8 cellular contexts compared by ENCODE assay signal in genomic region chr17:10156579-10157488, GRCh38. TPM values are rescaled to one million over a fixed set of nuclear protein-coding genes. Genes with fewer than 3 reads are reported as not detected.
DNase-seq lines count a peak whose midpoint lies in the region; ATAC-seq, FAIRE-seq and TF ChIP-seq lines count a peak whose summit lies in the region.

No MANE protein-coding gene starts in this region.

- H3K4me2 ChIP-seq in HepG2 (ENCODE audit: low read depth, low read length): no peak overlapping the region

- in situ Hi-C loops in HepG2 (cut with HindIII; ENCODE audit: extremely low pct_ligation_motif_present, low pct_unique_long_range_greater_than_20kb): no loop called here

- CTCF ChIA-PET in HepG2 (lab: Yijun Ruan, JAX; ENCODE audit: low intra/inter-chr PET ratio, low total read pairs): no interaction called here

- TF ChIP-seq RAD21 in liver (IDR thresholded peaks at IDR 0.05): no peak
- no peak for TF ChIP-seq RAD21 in HepG2 (CRISPR knock-in tag; IDR thresholded peaks at IDR 0.05)

- H3K4me1 ChIP-seq in liver (ENCODE audit: control insufficient read depth in 4 of 4, insufficient read depth in 4 of 4, low read length in 3 of 4) (peaks cover 0 to 1% (median 0%) of the 10 kb centered on the region in 4 donors), HepG2 (ENCODE audit: insufficient read depth, low read length) (no peaks in the 10 kb centered on the region), sigmoid colon (no peaks in the 10 kb centered on the region)

- H3K27ac ChIP-seq in liver (ENCODE audit: low read depth in 1 of 2, low read length in 2 of 2) (peak overlapping the region; percentile 28 to 33), HepG2 (ENCODE audit: extremely low read length, insufficient read depth, low read length) (no peak overlapping the region), dorsolateral prefrontal cortex (peak overlapping the region in 51 of 59 donors; percentile 8 to 83 (median 61)), sigmoid colon (peak overlapping the region; percentile 43 to 62 (median 49))

- no peaks in the 10 kb centered on the region for H4K20me1 ChIP-seq in HepG2 (ENCODE audit: insufficient read depth, low read length)

- ATAC-seq in HepG2: no peak
- peak; percentile 73 for ATAC-seq in HG03378 (IDR thresholded peaks at IDR 0.05; ENCODE audit: unreplicated experiment)

- no peak for FAIRE-seq in HepG2 (lab: Jason Lieb, UNC)

- POLR2A ChIA-PET in HepG2 (lab: Yijun Ruan, JAX): no interaction called here

- H3K79me2 ChIP-seq in HepG2 (ENCODE audit: insufficient read depth, low read length): no peaks in the 10 kb centered on the region

- H3K9me3 ChIP-seq in liver (ENCODE audit: control insufficient read depth in 4 of 4, low read length in 3 of 4) (peaks cover 0 to 2% (median 0%) of the 10 kb centered on the region in 4 donors), HepG2 (ENCODE audit: low read length) (no peaks in the 10 kb centered on the region), sigmoid colon (no peaks in the 10 kb centered on the region)

- no TSS peak for BruUV-seq in HepG2 (replicated peaks; lab: Mats Ljungman, UMichigan)

- TF ChIP-seq CTCF in liver (IDR thresholded peaks at IDR 0.05; ENCODE audit: low read depth, low read length, missing input control): no peak
- TF ChIP-seq CTCF in HepG2 (CRISPR knock-in tag; IDR thresholded peaks at IDR 0.05): no peak
- TF ChIP-seq CTCF in dorsolateral prefrontal cortex (IDR thresholded peaks at IDR 0.05 in 54 of 56, conservative IDR thresholded peaks at IDR 0.05 in 2 of 56; ENCODE audit: low read depth in 1 of 56, partially characterized antibody in 56 of 56): no peak
- TF ChIP-seq CTCF in sigmoid colon (IDR thresholded peaks at IDR 0.05): no peak

- DNase-seq in HepG2 (ENCODE audit: low spot score) (no peak), dorsolateral prefrontal cortex (peak in 5 of 10 donors; percentile 12 to 42 (median 39)), sigmoid colon (peak; percentile 77), DMS53 treated with DMSO at 0.1 percent for 48 hours (lab: John Stamatoyannopoulos, UW; ENCODE audit: unreplicated experiment) (no peak), HUDEP-2 (lab: John Stamatoyannopoulos, UW; ENCODE audit: unreplicated experiment in 76 of 76) (no peak), AG08396 (ENCODE audit: low spot score) (no peak)

- H2AFZ ChIP-seq in HepG2 (ENCODE audit: low read length): no peak overlapping the region

- intact Hi-C loops in HepG2 (cut with micrococcal nuclease; ENCODE audit: unreplicated experiment) (no loop called here), dorsolateral prefrontal cortex (cut with DNase I) (no loop called here), sigmoid colon (cut with DNase I) (no loop called here)

- TF ChIP-seq EP300 in HepG2 (IDR thresholded peaks at IDR 0.05; ENCODE audit: low read depth in 2 of 2, low read length in 2 of 2) (no peak), HepG2 (CRISPR knock-in tag; IDR thresholded peaks at IDR 0.05; ENCODE audit: borderline replicate concordance) (no peak), sigmoid colon (IDR thresholded peaks at IDR 0.05) (no peak)

- no peaks in the 10 kb centered on the region for H3K27me3 ChIP-seq in liver (ENCODE audit: control insufficient read depth in 4 of 4, insufficient read depth in 4 of 4, low read length in 3 of 4)
- peaks cover 0 to 28% of the 10 kb centered on the region in 2 experiments; a peak in 2 of 5 replicates for H3K27me3 ChIP-seq in HepG2 (ENCODE audit: control insufficient read depth in 1 of 2, insufficient read depth in 2 of 2, low read length in 2 of 2)
- no peaks in the 10 kb centered on the region for H3K27me3 ChIP-seq in dorsolateral prefrontal cortex
- no peaks in the 10 kb centered on the region for H3K27me3 ChIP-seq in sigmoid colon

- H3K36me3 ChIP-seq in liver (ENCODE audit: control insufficient read depth in 4 of 4, insufficient read depth in 3 of 4, low read depth in 1 of 4, low read length in 3 of 4) (no peaks in the 10 kb centered on the region), HepG2 (replicated peaks in 1 of 2; ENCODE audit: control insufficient read depth in 1 of 2, insufficient read depth in 2 of 2, low read length in 2 of 2) (no peaks in the 10 kb centered on the region), sigmoid colon (no peaks in the 10 kb centered on the region)

- H3K4me3 ChIP-seq in liver (ENCODE audit: low read depth in 1 of 3, low read length in 3 of 3): no peak overlapping the region
- H3K4me3 ChIP-seq in HepG2 (replicated peaks in 1 of 3; ENCODE audit: insufficient read depth in 1 of 3, low read depth in 2 of 3, low read length in 3 of 3): no peak overlapping the region
- H3K4me3 ChIP-seq in dorsolateral prefrontal cortex: no peak overlapping the region
- no peak overlapping the region for H3K4me3 ChIP-seq in sigmoid colon

- TF ChIP-seq POLR2A in HepG2 (IDR thresholded peaks at IDR 0.05; ENCODE audit: insufficient read depth in 1 of 2, low read depth in 2 of 2, low read length in 2 of 2) (no peak), sigmoid colon (IDR thresholded peaks at IDR 0.05) (no peak)

- 57% methylated on average over 14 of the region's 14 CpGs for WGBS in liver
- 14% methylated on average over 13 of the region's 14 CpGs for WGBS in HepG2 (ENCODE audit: low lambda C conversion rate)
- 49 to 77% methylated on average over 14 of the region's 14 CpGs for WGBS in sigmoid colon, 2 donors

- H3K9ac ChIP-seq in liver (ENCODE audit: low read depth in 1 of 2, low read length in 2 of 2) (no peak overlapping the region), HepG2 (ENCODE audit: insufficient read depth, low read depth, low read length) (no peak overlapping the region)

TF ChIP-seq in liver, 16 proteins besides CTCF, POLR2A, EP300 and RAD21:
- TF ChIP-seq TAF1 (conservative IDR thresholded peaks at IDR 0.05) (no peak), YY1 (IDR thresholded peaks at IDR 0.05) (peak; percentile 17)
TF ChIP-seq in liver: peak in this region for 1.

TF ChIP-seq in HepG2, 621 proteins besides CTCF, POLR2A, EP300 and RAD21:
- TF ChIP-seq ZNF616 (CRISPR knock-in tag; IDR thresholded peaks at IDR 0.05; ENCODE audit: low read depth) (no peak), CEBPB (IDR thresholded peaks at IDR 0.05; ENCODE audit: borderline replicate concordance, low read depth, low read length) (no peak), STAT6 (CRISPR knock-in tag; IDR thresholded peaks at IDR 0.05; ENCODE audit: borderline replicate concordance) (no peak), ZBTB7A (CRISPR knock-in tag; IDR thresholded peaks at IDR 0.05) (no peak), NFATC3 (CRISPR knock-in tag; IDR thresholded peaks at IDR 0.05) (no peak)

RNA-seq across cellular contexts. Expression of gene GAS7, which starts 41.6 kb away (rescaled TPM):
- total RNA-seq in liver (1 to 10 TPM; 4.0 to 6.1 TPM), HepG2 (2016; rRNA removed; fragmentation: Illumina TruSeq; extraction: Trizol) (5.2 and 6.9 TPM in 2 replicates), dorsolateral prefrontal cortex (100 to 1,000 TPM; 226 to 644 (median 478) TPM), sigmoid colon (10 to 100 TPM; 35.1 to 67.6 (median 59.5) TPM)
- polyA plus RNA-seq in liver (1 to 10 TPM in 1 of 2 donors, under 1 TPM in 1; 0.79 to 1.1 TPM), HepG2 (2011; rRNA removed) (0.55 and 1.0 TPM in 2 replicates), sigmoid colon (10 to 100 TPM in 1 of 3 donors, 1 to 10 TPM in 2; 6.5 to 17.9 (median 9.6) TPM)
- 1.0 and 1.4 TPM in 2 replicates for total RNA-seq in HepG2 (2016; cell fraction: cytosol; rRNA removed; fragmentation: Illumina TruSeq; extraction: Trizol; ENCODE audit: low read depth)
- 4.7 and 6.1 TPM in 2 replicates for total RNA-seq in HepG2 (2016; cell fraction: insoluble cytoplasmic fraction; rRNA removed; fragmentation: Illumina TruSeq; extraction: Trizol)
- total RNA-seq in HepG2 (2016; cell fraction: membrane; rRNA removed; fragmentation: Illumina TruSeq; extraction: Trizol): 3.3 and 4.7 TPM in 2 replicates
- total RNA-seq in HepG2 (2016; cell fraction: nucleus; rRNA removed; fragmentation: Illumina TruSeq; extraction: Trizol): 3.9 and 4.4 TPM in 2 replicates
- polyA plus RNA-seq in HepG2 (2011; cell fraction: cytosol; rRNA removed): 0.29 and 0.79 TPM in 2 replicates
- polyA plus RNA-seq in HepG2 (2011; cell fraction: nucleus; rRNA removed): 0.54 and 0.76 TPM in 2 replicates
- polyA plus RNA-seq in HepG2 (2012): 0.34 and 0.36 TPM in 2 replicates
- polyA plus RNA-seq in HepG2 (2016; cell fraction: cytosol; fragmentation: Illumina TruSeq; extraction: Trizol; ENCODE audit: low read depth): 0.76 and 0.88 TPM in 2 replicates
- polyA plus RNA-seq in HepG2 (2016; cell fraction: insoluble cytoplasmic fraction; fragmentation: Illumina TruSeq; extraction: Trizol; ENCODE audit: low read depth): 3.5 and 3.7 TPM in 2 replicates
- polyA plus RNA-seq in HepG2 (2016; cell fraction: membrane; fragmentation: Illumina TruSeq; extraction: Trizol; ENCODE audit: low read depth): 2.3 and 3.5 TPM in 2 replicates
- polyA plus RNA-seq in HepG2 (2016; cell fraction: nucleus; fragmentation: Illumina TruSeq; extraction: Trizol; ENCODE audit: insufficient read depth, low read depth): 2.7 and 3.7 TPM in 2 replicates
- polyA minus RNA-seq in HepG2 (2011; rRNA and poly(A)+ RNA removed; ENCODE audit: low replicate concordance): 2.3 and 4.2 TPM in 2 replicates
- polyA minus RNA-seq in HepG2 (2011; cell fraction: cytosol; rRNA and poly(A)+ RNA removed): 1.1 and 1.7 TPM in 2 replicates
- polyA minus RNA-seq in HepG2 (2011; cell fraction: nucleus; rRNA and poly(A)+ RNA removed): 1.0 and 1.1 TPM in 2 replicates
